ENCODE assay signal across 24 cellular contexts in the genomic region with DNA sequence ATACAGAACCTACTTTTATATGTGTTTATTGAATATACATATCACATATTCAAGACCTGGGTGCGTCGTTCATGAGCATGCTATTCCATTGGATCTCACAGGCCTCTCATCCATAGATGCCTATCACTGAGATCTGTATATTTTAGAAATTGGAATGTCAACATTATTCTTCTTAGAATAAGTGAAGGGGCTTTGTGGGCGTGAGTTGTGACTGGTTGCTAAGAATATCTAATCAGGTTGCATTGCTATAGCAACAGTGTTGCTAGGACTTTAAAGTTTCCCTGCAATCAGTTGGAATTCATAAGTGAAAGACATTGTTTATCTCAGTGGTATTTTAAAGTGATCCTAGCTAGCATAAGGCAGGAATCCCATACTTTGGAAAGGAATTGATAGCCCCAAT. TPM values are rescaled to one million over a fixed set of nuclear protein-coding genes. Genes with fewer than 3 reads are reported as not detected.
DNase-seq lines count a peak whose midpoint lies in the region; ATAC-seq and TF ChIP-seq lines count a peak whose summit lies in the region.
"Had no signal": no experiment of that assay in that cellular context is flagged by ENCODE, and none has a peak within 500 bp of the region (broad histone marks: within the 10 kb centered on the region; RNA-seq: fewer than 3 reads in every experiment).

No MANE protein-coding gene starts in this region.

- no peaks in the 10 kb centered on the region for H3K27me3 Mint-ChIP-seq in GM23338 (ENCODE audit: insufficient read depth, low read depth, poor library complexity)
- peaks cover 0 to 1% of the 10 kb centered on the region in 2 donors for H3K27me3 Mint-ChIP-seq in CD4-positive, alpha-beta memory T cell
- H3K27me3 Mint-ChIP-seq: CD4-positive, alpha-beta T cell; progenitor cell of endocrine pancreas had no signal

- intact Hi-C loops in CD4-positive, alpha-beta memory T cell (cut with micrococcal nuclease), result no loop called here
- intact Hi-C loops in posterior vena cava (cut with DNase I), result no loop called here

- peak; percentile 60 for TF ChIP-seq EP300 in neural cell (conservative IDR thresholded peaks at IDR 0.05; ENCODE audit: poor library complexity, severe bottlenecking)

- no peaks in the 10 kb centered on the region for H3K9me2 ChIP-seq in GM23338 (ENCODE audit: insufficient read depth)
- no peaks in the 10 kb centered on the region for H3K9me2 ChIP-seq in neural cell (ENCODE audit: insufficient read depth, low read length)

- H3K4me1 ChIP-seq in GM23338 (ENCODE audit: insufficient read depth), result no peaks in the 10 kb centered on the region
- no peaks in the 10 kb centered on the region for H3K4me1 ChIP-seq in CD4-positive, alpha-beta memory T cell (ENCODE audit: insufficient read depth, low read length)
- H3K4me1 ChIP-seq: left lung, vagina had no signal

- H3K27ac ChIP-seq in GM23338 (ENCODE audit: low read depth) (no peak overlapping the region), neural cell (ENCODE audit: low read length) (peak overlapping the region; percentile 27)
- H3K27ac ChIP-seq in CD4-positive, alpha-beta memory T cell (ENCODE audit: low read depth, low read length), result no peak overlapping the region
- H3K27ac ChIP-seq: coronary artery, heart left ventricle, left lung, thoracic aorta, vagina had no signal

- TF ChIP-seq CTCF in GM23338 (conservative IDR thresholded peaks at IDR 0.05; ENCODE audit: low read depth in 2 of 2) (no peak), neural cell (IDR thresholded peaks at IDR 0.05; ENCODE audit: poor library complexity, severe bottlenecking) (no peak)

- H3K27me3 ChIP-seq in GM23338 (ENCODE audit: insufficient read depth), result no peaks in the 10 kb centered on the region
- H3K27me3 ChIP-seq in neural cell (ENCODE audit: insufficient read depth, low read depth, low read length), result no peaks in the 10 kb centered on the region
- H3K27me3 ChIP-seq in CD4-positive, alpha-beta memory T cell (ENCODE audit: insufficient read depth, low read length), result no peaks in the 10 kb centered on the region
- H3K27me3 ChIP-seq: heart left ventricle, left lung, vagina had no signal

- no peak for ATAC-seq in GM23338
- ATAC-seq: left lung, WTC11 had no signal

- CTCF ChIA-PET in CD4-positive, alpha-beta memory T cell (lab: Charles Lee; ENCODE audit: partially characterized antibody), result no interaction called here

- peaks cover 5% of the 10 kb centered on the region; the same call in 1 of the 3 replicates for H3K4me1 Mint-ChIP-seq in GM23338
- H3K4me1 Mint-ChIP-seq in CD4-positive, alpha-beta memory T cell, result no peaks in the 10 kb centered on the region

- no peak for TF ChIP-seq RAD21 in neural cell (conservative IDR thresholded peaks at IDR 0.05)

- H3K4me2 ChIP-seq in GM23338, result no peak overlapping the region
- H3K4me2 ChIP-seq in neural cell (ENCODE audit: low read length), result peak overlapping the region; percentile 30

- H2AFZ ChIP-seq in GM23338 (no peak overlapping the region), neural cell (ENCODE audit: low read depth, low read length) (no peak overlapping the region)

- H3K4me3 ChIP-seq in GM23338, result no peak overlapping the region
- peak overlapping the region; percentile 50 for H3K4me3 ChIP-seq in neural cell (ENCODE audit: low read length)
- no peak overlapping the region for H3K4me3 ChIP-seq in CD4-positive, alpha-beta memory T cell (ENCODE audit: low read length in 2 of 2)
- H3K4me3 ChIP-seq: coronary artery, heart left ventricle, left lung, thoracic aorta, vagina had no signal

- DNase-seq in GM23338 (ENCODE audit: low spot score) (peak; percentile 32), NCI-H69 (lab: John Stamatoyannopoulos, UW) (peak; percentile 22), dedifferentiated amniotic fluid mesenchymal stem cell (ENCODE audit: extremely low spot score) (peak; percentile 25), NCI-H510A treated with DMSO at 0.1 percent for 48 hours (lab: John Stamatoyannopoulos, UW) (no peak), posterior vena cava (ENCODE audit: low spot score) (no peak)
- no peak for DNase-seq in CD4-positive, alpha-beta memory T cell
- DNase-seq: activated CD4-positive, alpha-beta T cell treated with anti-CD3 and anti-CD28 coated beads, Interleukin-2, amount 50 U/mL, for 48 hours; activated CD8-positive, alpha-beta memory T cell treated with anti-CD3 and anti-CD28 coated beads, Interleukin-2, amount 50 U/mL, for 48 hours; activated effector memory CD4-positive, alpha-beta T cell treated with Interleukin-2 at 50 U/mL for 16 hours; CD4-positive, alpha-beta T cell; GF-D8; heart left ventricle; left lung; MM.1S; NCI-H187 treated with DMSO at 0.1 percent for 48 hours; NCI-H446; stimulated activated CD4-positive, alpha-beta T cell treated with anti-CD3 and anti-CD28 coated beads, Interleukin-1b, Interleukin-23, amount 100 ng/mL, for 48 hours had no signal

- no peaks in the 10 kb centered on the region for H3K9me3 Mint-ChIP-seq in GM23338
- peaks cover 0 to 2% (median 0%) of the 10 kb centered on the region in 8 donors for H3K9me3 Mint-ChIP-seq in CD4-positive, alpha-beta memory T cell
- H3K9me3 Mint-ChIP-seq: CD4-positive, alpha-beta T cell; nephron; WTC11 had no signal

- no peaks in the 10 kb centered on the region for H3K79me2 ChIP-seq in GM23338 (replicated peaks; ENCODE audit: insufficient read depth)
- no peaks in the 10 kb centered on the region for H3K79me2 ChIP-seq in neural cell (replicated peaks; ENCODE audit: insufficient read depth, low read length)

- no peak overlapping the region for H3K4me3 Mint-ChIP-seq in GM23338
- no peak overlapping the region for H3K4me3 Mint-ChIP-seq in CD4-positive, alpha-beta memory T cell
- H3K4me3 Mint-ChIP-seq: CD4-positive, alpha-beta T cell; nephron; WTC11 had no signal

- H4K20me1 ChIP-seq in GM23338 (replicated peaks; ENCODE audit: insufficient read depth) (no peaks in the 10 kb centered on the region), neural cell (ENCODE audit: insufficient read depth) (no peaks in the 10 kb centered on the region)

- H3F3A ChIP-seq in GM23338 (replicated peaks; ENCODE audit: low read depth) (no peaks in the 10 kb centered on the region), neural cell (ENCODE audit: insufficient read depth, low read length, poor library complexity, severe bottlenecking) (no peaks in the 10 kb centered on the region)

- no peak overlapping the region for H3K27ac Mint-ChIP-seq in GM23338
- H3K27ac Mint-ChIP-seq in CD4-positive, alpha-beta memory T cell, result no peak overlapping the region
- H3K27ac Mint-ChIP-seq: CD4-positive, alpha-beta T cell; nephron; progenitor cell of endocrine pancreas; WTC11 had no signal

- H3K36me3 ChIP-seq in GM23338 (ENCODE audit: insufficient read depth), result no peaks in the 10 kb centered on the region
- H3K36me3 ChIP-seq in neural cell (ENCODE audit: insufficient read depth, low read length), result no peaks in the 10 kb centered on the region
- no peaks in the 10 kb centered on the region for H3K36me3 ChIP-seq in CD4-positive, alpha-beta memory T cell (ENCODE audit: insufficient read depth, low read length)
- H3K36me3 ChIP-seq: heart left ventricle, left lung, thoracic aorta, vagina had no signal

- no peaks in the 10 kb centered on the region for H3K36me3 Mint-ChIP-seq in GM23338 (ENCODE audit: low read depth)
- no peaks in the 10 kb centered on the region for H3K36me3 Mint-ChIP-seq in CD4-positive, alpha-beta memory T cell
- H3K36me3 Mint-ChIP-seq: WTC11 had no signal

- H3K9me3 ChIP-seq in neural cell (ENCODE audit: low read length), result no peaks in the 10 kb centered on the region
- no peaks in the 10 kb centered on the region for H3K9me3 ChIP-seq in CD4-positive, alpha-beta memory T cell (ENCODE audit: control insufficient read depth in 1 of 2, low read length in 2 of 2)
- H3K9me3 ChIP-seq: heart left ventricle, left lung, thoracic aorta, vagina had no signal

- no peak overlapping the region for H3K9ac ChIP-seq in neural cell (ENCODE audit: low read length)

- POLR2A ChIA-PET in CD4-positive, alpha-beta memory T cell (lab: Charles Lee; ENCODE audit: partially characterized antibody), result no interaction called here

TF ChIP-seq in GM23338, 12 proteins besides CTCF, POLR2A, EP300 and RAD21 (continues in another document):
- no peak for TF ChIP-seq NANOG (IDR thresholded peaks at IDR 0.05; ENCODE audit: borderline replicate concordance)

TF ChIP-seq in neural cell, 6 proteins besides CTCF, POLR2A, EP300 and RAD21:
- TF ChIP-seq, protein P1, sequence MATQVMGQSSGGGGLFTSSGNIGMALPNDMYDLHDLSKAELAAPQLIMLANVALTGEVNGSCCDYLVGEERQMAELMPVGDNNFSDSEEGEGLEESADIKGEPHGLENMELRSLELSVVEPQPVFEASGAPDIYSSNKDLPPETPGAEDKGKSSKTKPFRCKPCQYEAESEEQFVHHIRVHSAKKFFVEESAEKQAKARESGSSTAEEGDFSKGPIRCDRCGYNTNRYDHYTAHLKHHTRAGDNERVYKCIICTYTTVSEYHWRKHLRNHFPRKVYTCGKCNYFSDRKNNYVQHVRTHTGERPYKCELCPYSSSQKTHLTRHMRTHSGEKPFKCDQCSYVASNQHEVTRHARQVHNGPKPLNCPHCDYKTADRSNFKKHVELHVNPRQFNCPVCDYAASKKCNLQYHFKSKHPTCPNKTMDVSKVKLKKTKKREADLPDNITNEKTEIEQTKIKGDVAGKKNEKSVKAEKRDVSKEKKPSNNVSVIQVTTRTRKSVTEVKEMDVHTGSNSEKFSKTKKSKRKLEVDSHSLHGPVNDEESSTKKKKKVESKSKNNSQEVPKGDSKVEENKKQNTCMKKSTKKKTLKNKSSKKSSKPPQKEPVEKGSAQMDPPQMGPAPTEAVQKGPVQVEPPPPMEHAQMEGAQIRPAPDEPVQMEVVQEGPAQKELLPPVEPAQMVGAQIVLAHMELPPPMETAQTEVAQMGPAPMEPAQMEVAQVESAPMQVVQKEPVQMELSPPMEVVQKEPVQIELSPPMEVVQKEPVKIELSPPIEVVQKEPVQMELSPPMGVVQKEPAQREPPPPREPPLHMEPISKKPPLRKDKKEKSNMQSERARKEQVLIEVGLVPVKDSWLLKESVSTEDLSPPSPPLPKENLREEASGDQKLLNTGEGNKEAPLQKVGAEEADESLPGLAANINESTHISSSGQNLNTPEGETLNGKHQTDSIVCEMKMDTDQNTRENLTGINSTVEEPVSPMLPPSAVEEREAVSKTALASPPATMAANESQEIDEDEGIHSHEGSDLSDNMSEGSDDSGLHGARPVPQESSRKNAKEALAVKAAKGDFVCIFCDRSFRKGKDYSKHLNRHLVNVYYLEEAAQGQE (IDR thresholded peaks at IDR 0.05; ENCODE audit: borderline replicate concordance), result no peak
- no peak for TF ChIP-seq SMC3 (conservative IDR thresholded peaks at IDR 0.05; ENCODE audit: poor library complexity)
- peak; percentile 44 for TF ChIP-seq POLR2AphosphoS5 (IDR thresholded peaks at IDR 0.05)
- no peak for TF ChIP-seq EZH2 (IDR thresholded peaks at IDR 0.05; ENCODE audit: borderline replicate concordance, insufficient read depth, low read length, poor library complexity, severe bottlenecking)
- TF ChIP-seq MXI1 (conservative IDR thresholded peaks at IDR 0.05; ENCODE audit: poor library complexity, severe bottlenecking), result peak; percentile 60

RNA-seq across cellular contexts. Expression of a gene that starts 36.7 kb away (rescaled TPM):
- 23.8 and 40.4 TPM in 2 replicates for total RNA-seq in GM23338 (2014; rRNA removed; shearing (Covaris generic))
- polyA plus RNA-seq in GM23338 (2016; fragmentation: Nextera tagmentation; extraction: Ambion mirVana) (7.3 and 7.7 TPM in 2 replicates), neural cell (52.0 and 54.8 TPM in 2 replicates)
- 225 and 296 TPM in 2 replicates for polyA minus RNA-seq in neural cell
- total RNA-seq in CD4-positive, alpha-beta memory T cell, result not detected
- polyA plus RNA-seq in CD4-positive, alpha-beta memory T cell, result not detected
- total RNA-seq in posterior vena cava, result 100 to 1,000 TPM; 161 to 163 TPM

Comparison
In these comparisons a context has a peak if more than half of its experiments do, and no peak if none do; other contexts are left out.
1. DNase-seq: peak in GM23338 (single experiment), NCI-H69 (single experiment) and dedifferentiated amniotic fluid mesenchymal stem cell (single experiment); none in NCI-H510A treated with DMSO at 0.1 percent for 48 hours (single experiment), CD4-positive, alpha-beta memory T cell (0 of 5) and posterior vena cava (single experiment).
2. RNA of a gene that starts 36.7 kb away (total RNA-seq): 161 to 163 TPM in posterior vena cava and 23.8 to 40.4 TPM in GM23338; not detected in CD4-positive, alpha-beta memory T cell; every median in the first group is over 10 times any median in the second.